ENCODE assay signal across 9 cellular contexts in the genomic region with DNA sequence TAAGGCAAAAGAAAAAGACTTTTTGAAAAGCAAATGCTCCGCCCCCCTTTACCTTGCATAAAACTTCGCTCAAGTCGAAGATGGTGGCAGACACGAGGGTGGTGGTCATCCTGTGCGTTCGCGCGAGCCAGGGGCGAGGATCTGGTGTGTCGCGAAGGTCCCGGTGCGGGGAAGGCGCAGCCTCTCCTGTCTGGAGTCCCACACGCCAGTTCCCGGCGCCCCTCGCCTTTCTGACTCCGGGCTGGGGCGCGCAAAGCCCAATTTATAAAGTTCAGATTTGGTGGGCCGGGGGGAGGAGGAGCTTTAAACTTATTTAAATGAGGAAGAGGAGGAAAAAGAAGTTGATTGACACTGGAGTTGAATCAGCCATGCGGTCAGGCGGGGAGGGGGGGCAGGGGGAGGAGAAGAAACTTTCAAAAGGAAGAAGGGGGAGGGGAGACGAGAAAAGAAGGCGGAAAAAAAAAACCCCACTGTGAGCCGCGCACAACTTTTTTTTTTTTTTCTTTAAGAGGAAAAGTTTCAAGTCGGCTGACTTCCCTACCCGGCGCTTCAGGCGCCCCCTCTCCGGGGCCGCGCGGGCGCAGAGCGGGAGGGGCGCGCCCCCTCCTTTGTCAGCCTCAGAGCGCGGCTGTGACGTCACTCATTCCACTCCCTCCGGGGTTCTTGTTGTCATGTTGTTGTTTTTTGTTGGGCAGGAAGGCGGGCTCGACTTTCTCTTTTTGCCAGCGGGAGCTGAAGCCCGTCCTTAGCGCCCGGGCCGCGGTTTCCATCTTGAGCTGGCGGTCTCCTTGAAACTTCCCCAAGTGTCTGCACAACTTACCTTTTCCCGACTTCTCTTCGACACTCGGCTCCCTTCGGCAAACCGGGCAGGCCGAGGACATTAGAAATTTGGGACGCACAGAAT. TPM values are rescaled to one million over a fixed set of nuclear protein-coding genes. Genes with fewer than 3 reads are reported as not detected.
DNase-seq lines count a peak whose midpoint lies in the region; ATAC-seq, FAIRE-seq and TF ChIP-seq lines count a peak whose summit lies in the region.
"Had no signal": no experiment of that assay in that cellular context is flagged by ENCODE, and none has a peak within 500 bp of the region (broad histone marks: within the 10 kb centered on the region; RNA-seq: fewer than 3 reads in every experiment).

A gene with protein sequence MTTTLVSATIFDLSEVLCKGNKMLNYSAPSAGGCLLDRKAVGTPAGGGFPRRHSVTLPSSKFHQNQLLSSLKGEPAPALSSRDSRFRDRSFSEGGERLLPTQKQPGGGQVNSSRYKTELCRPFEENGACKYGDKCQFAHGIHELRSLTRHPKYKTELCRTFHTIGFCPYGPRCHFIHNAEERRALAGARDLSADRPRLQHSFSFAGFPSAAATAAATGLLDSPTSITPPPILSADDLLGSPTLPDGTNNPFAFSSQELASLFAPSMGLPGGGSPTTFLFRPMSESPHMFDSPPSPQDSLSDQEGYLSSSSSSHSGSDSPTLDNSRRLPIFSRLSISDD (minus strand): TSS at position 238 of the 904 bp plus-strand sequence. CDS start 129 bp downstream, at position 109.

- no peak for FAIRE-seq in pancreas (lab: Jason Lieb, UNC)
- FAIRE-seq: TTC549 had no signal

- H3K27me3 ChIP-seq in BJ (ENCODE audit: control insufficient read depth, insufficient read depth, low read length): no peaks in the 10 kb centered on the region
- no peaks in the 10 kb centered on the region for H3K27me3 ChIP-seq in pancreas
- no peaks in the 10 kb centered on the region for H3K27me3 ChIP-seq in thyroid gland

- peaks cover 3% of the 10 kb centered on the region for H3K27me3 Mint-ChIP-seq in activated naive CD8-positive, alpha-beta T cell treated with anti-CD3 and anti-CD28 coated beads, Interleukin-2, amount 50 U/mL, for 24 hours

- ATAC-seq in GM19395 (IDR thresholded peaks at IDR 0.05; ENCODE audit: unreplicated experiment) (peak; percentile 38), Right ventricle myocardium inferior (peak; percentile 68), pancreas (peak; percentile 30 to 52 (median 39))
- peak; percentile 13 for ATAC-seq in activated naive CD8-positive, alpha-beta T cell treated with anti-CD3 and anti-CD28 coated beads, Interleukin-2, amount 50 U/mL, for 24 hours

- H3K4me3 ChIP-seq in BJ (ENCODE audit: low read depth, low read length): peak within 1 kb of the TSS; percentile 93
- H3K4me3 ChIP-seq in pancreas: peak within 1 kb of the TSS; percentile 73 to 85 (median 78)
- H3K4me3 ChIP-seq in thyroid gland (replicated peaks in 1 of 3): peak within 1 kb of the TSS; percentile 77 to 94 (median 84)

- peak; percentile 100 for TF ChIP-seq POLR2A in thyroid gland (IDR thresholded peaks at IDR 0.05)

- peaks cover 55% of the 10 kb centered on the region for H3K4me1 Mint-ChIP-seq in activated naive CD8-positive, alpha-beta T cell treated with anti-CD3 and anti-CD28 coated beads, Interleukin-2, amount 50 U/mL, for 24 hours

- H3K36me3 Mint-ChIP-seq in activated naive CD8-positive, alpha-beta T cell treated with anti-CD3 and anti-CD28 coated beads, Interleukin-2, amount 50 U/mL, for 24 hours (ENCODE audit: low read depth): peaks cover 48% of the 10 kb centered on the region

- peak within 1 kb of the TSS; percentile 92 for H3K4me3 Mint-ChIP-seq in activated naive CD8-positive, alpha-beta T cell treated with anti-CD3 and anti-CD28 coated beads, Interleukin-2, amount 50 U/mL, for 24 hours

- TF ChIP-seq CTCF in BJ (IDR thresholded peaks at IDR 0.05; ENCODE audit: insufficient read depth, low read depth, low read length) (no peak), pancreas (IDR thresholded peaks at IDR 0.05) (no peak), thyroid gland (IDR thresholded peaks at IDR 0.05) (peak in 1 of 6 experiments; percentile 18)

- POLR2A ChIA-PET in BJ (lab: Charles Lee): interaction anchor here (0.6 to 1.5 kb wide), 27 partner anchors 8 to 1542 kb away, joined by 3 to 30 read pairs (median 6); a partner anchor contains a TSS

- no peaks in the 10 kb centered on the region for H3K9me3 ChIP-seq in pancreas
- no peaks in the 10 kb centered on the region for H3K9me3 ChIP-seq in thyroid gland

- intact Hi-C loops in Right ventricle myocardium inferior (cut with DNase I): loop anchor here (1.0 to 10.0 kb wide), 5 partner anchors 21 to 547 kb away; no protein-coding TSS in a partner anchor
- intact Hi-C loops in pancreas (cut with DNase I): no loop called here
- intact Hi-C loops in thyroid gland (cut with DNase I): loop anchor here (5.0 kb wide), 1 partner anchor 546 kb away; no protein-coding TSS in a partner anchor

- no peaks in the 10 kb centered on the region for H3K9me3 Mint-ChIP-seq in activated naive CD8-positive, alpha-beta T cell treated with anti-CD3 and anti-CD28 coated beads, Interleukin-2, amount 50 U/mL, for 24 hours

- H3K36me3 ChIP-seq in BJ (ENCODE audit: control insufficient read depth, insufficient read depth, low read length) (peaks cover 24% of the 10 kb centered on the region), pancreas (peaks cover 0 to 22% (median 20%) of the 10 kb centered on the region in 3 donors), thyroid gland (peaks cover 14 to 38% of the 10 kb centered on the region in 2 donors)

- peak within 1 kb of the TSS; percentile 99 for H3K27ac Mint-ChIP-seq in activated naive CD8-positive, alpha-beta T cell treated with anti-CD3 and anti-CD28 coated beads, Interleukin-2, amount 50 U/mL, for 24 hours

- DNase-seq in BJ (ENCODE audit: low read depth) (peak; percentile 92), HUDEP-2 (lab: John Stamatoyannopoulos, UW; ENCODE audit: unreplicated experiment in 76 of 76) (peak in 74 of 76 experiments; percentile 51 to 92 (median 84)), SW480 (ENCODE audit: low spot score) (peak; percentile 99), Right ventricle myocardium inferior (ENCODE audit: missing footprints) (peak; percentile 98), pancreas (peak; percentile 89 to 98 (median 94)), thyroid gland (peak; percentile 92 to 95)
- peak; percentile 89 for DNase-seq in activated naive CD8-positive, alpha-beta T cell treated with anti-CD3 and anti-CD28 coated beads, Interleukin-2, amount 50 U/mL, for 24 hours

- whole genome bisulfite sequencing in pancreas, 2 donors: 0 to 1% methylated on average over 56 to 60 of the region's 60 CpGs
- 0 to 1% methylated on average over 58 to 60 of the region's 60 CpGs for WGBS in thyroid gland, 2 donors

- peak within 1 kb of the TSS; percentile 99 to 100 (median 99) for H3K27ac ChIP-seq in pancreas
- peak within 1 kb of the TSS; percentile 99 to 100 (median 100) for H3K27ac ChIP-seq in thyroid gland

- H3K4me1 ChIP-seq in pancreas: peaks cover 0 to 9% (median 5%) of the 10 kb centered on the region in 3 donors
- H3K4me1 ChIP-seq in thyroid gland: peaks cover 9 to 24% of the 10 kb centered on the region in 2 donors

- CTCF ChIA-PET in BJ (lab: Yijun Ruan, JAX): interaction anchor here (0.8 to 2.4 kb wide), 4 partner anchors 104 to 545 kb away, joined by 3 to 8 read pairs (median 3); no protein-coding TSS in a partner anchor

RNA-seq across cellular contexts. Expression of the gene that starts here (rescaled TPM):
- 49.2 and 52.7 TPM in 2 replicates for polyA plus RNA-seq in BJ (2011; rRNA removed)
- 40.0 and 55.9 TPM in 2 replicates for polyA minus RNA-seq in BJ (2011; rRNA and poly(A)+ RNA removed)
- total RNA-seq in Right ventricle myocardium inferior: 46.6 TPM
- total RNA-seq in pancreas: 100 to 1,000 TPM; 121 to 310 (median 212) TPM
- polyA plus RNA-seq in pancreas: 100 to 1,000 TPM in 1 of 2 donors, 10 to 100 TPM in 1; 63.7 to 150 TPM
- 100 to 1,000 TPM in 3 of 4 donors, 10 to 100 TPM in 1; 96.9 to 274 (median 127) TPM for total RNA-seq in thyroid gland

Comparison
In these comparisons a context has a peak if more than half of its experiments do, and no peak if none do; other contexts are left out.
1. Peak in every context shown above with its lines: DNase-seq, ATAC-seq, H3K4me3 ChIP-seq and H3K27ac ChIP-seq.
2. ATAC-seq: peak in every context shown above with its lines; median percentile 68 in Right ventricle myocardium inferior; 39 in pancreas; 38 in GM19395; 13 in activated naive CD8-positive, alpha-beta T cell treated with anti-CD3 and anti-CD28 coated beads, Interleukin-2, amount 50 U/mL, for 24 hours.
3. intact Hi-C loops: an anchor here in Right ventricle myocardium inferior (1.0 to 10.0 kb wide) and thyroid gland (5.0 kb wide); none called in pancreas.